In genomic region chr5:135654646-135655045, GRCh38 we compare ENCODE assay signal across 14 cellular contexts.
DNase-seq lines count a peak whose midpoint lies in the region; TF ChIP-seq lines count a peak whose summit lies in the region.
"Had no signal": no experiment of that assay in that cellular context is flagged by ENCODE, and none has a peak within 500 bp of the region (broad histone marks: within the 10 kb centered on the region; RNA-seq: fewer than 3 reads in every experiment).

No MANE protein-coding gene starts in this region.

- H3K36me3 ChIP-seq in hepatocyte (replicated peaks; ENCODE audit: insufficient read depth, low read depth) = no peaks in the 10 kb centered on the region
- H3K36me3 ChIP-seq: BLaER1, HAP-1 had no signal

- no peaks in the 10 kb centered on the region for H3K27me3 ChIP-seq in hepatocyte
- H3K27me3 ChIP-seq: BLaER1 had no signal

- H4K20me1 ChIP-seq in hepatocyte (ENCODE audit: insufficient read depth, poor library complexity, severe bottlenecking) = no peaks in the 10 kb centered on the region
- H4K20me1 ChIP-seq: BLaER1 had no signal

- H2AFZ ChIP-seq in hepatocyte = no peak overlapping the region

- no peaks in the 10 kb centered on the region for H3K9me3 ChIP-seq in hepatocyte (ENCODE audit: low read depth)

- peak overlapping the region; percentile 15 for H3K27ac ChIP-seq in hepatocyte
- H3K27ac ChIP-seq: 22Rv1, BLaER1 had no signal

- WGBS in hepatocyte (ENCODE audit: low lambda C conversion rate, missing lambda C conversion rate) = 68% methylated on average over 6 of the region's 6 CpGs

- TF ChIP-seq CTCF in MCF 10A (IDR thresholded peaks at IDR 0.05; ENCODE audit: unreplicated experiment) (no peak), hepatocyte (IDR thresholded peaks at IDR 0.05; ENCODE audit: poor library complexity) (no peak), osteocyte (IDR thresholded peaks at IDR 0.05) (no peak)

- BruUV-seq in MCF 10A (replicated peaks; lab: Mats Ljungman, UMichigan) = no TSS peak

- H3K36me3 Mint-ChIP-seq in MCF 10A (ENCODE audit: insufficient read depth, unreplicated experiment) (peaks cover 4% of the 10 kb centered on the region), osteocyte (ENCODE audit: unreplicated experiment) (no peaks in the 10 kb centered on the region)
- H3K36me3 Mint-ChIP-seq: CD4-positive, CD25-positive, alpha-beta regulatory T cell; IgD-negative memory B cell had no signal

- H3K9me3 Mint-ChIP-seq in MCF 10A (ENCODE audit: unreplicated experiment) (peaks cover 7% of the 10 kb centered on the region), osteocyte (ENCODE audit: unreplicated experiment) (no peaks in the 10 kb centered on the region)

- H3K4me2 ChIP-seq in hepatocyte = no peak overlapping the region
- H3K4me2 ChIP-seq: BLaER1 had no signal

- no peak overlapping the region for H3K4me3 Mint-ChIP-seq in MCF 10A (ENCODE audit: unreplicated experiment)
- no peak overlapping the region for H3K4me3 Mint-ChIP-seq in osteocyte (ENCODE audit: unreplicated experiment)
- H3K4me3 Mint-ChIP-seq: IgD-negative memory B cell had no signal

- H3K79me2 ChIP-seq in hepatocyte = no peaks in the 10 kb centered on the region

- H3K9me2 ChIP-seq in hepatocyte (replicated peaks; ENCODE audit: insufficient read depth) = no peaks in the 10 kb centered on the region

- in situ Hi-C loops in T47D (cut with HindIII; ENCODE audit: low pct_unique_long_range_greater_than_20kb, low sequenced_read_pairs) = no loop called here

- peaks cover 14% of the 10 kb centered on the region for H3K4me1 ChIP-seq in hepatocyte (ENCODE audit: insufficient read depth)
- H3K4me1 ChIP-seq: BLaER1, HAP-1 had no signal

- DNase-seq in T47D (ENCODE audit: low read depth in 1 of 2, low spot score in 1 of 2) (peak; percentile 46 to 65), MCF 10A (ENCODE audit: unreplicated experiment) (no peak), hepatocyte (ENCODE audit: low spot score) (no peak), osteocyte (ENCODE audit: extremely low spot score, unreplicated experiment) (peak; percentile 51), C1 segment of cervical spinal cord (lab: John Stamatoyannopoulos, UW) (no peak), HK-2 (ENCODE audit: unreplicated experiment) (no peak), anterior cingulate cortex (lab: John Stamatoyannopoulos, UW) (no peak)
- DNase-seq: Calu3; CD4-positive, CD25-positive, alpha-beta regulatory T cell; DMS 273 treated with DMSO at 0.1 percent for 48 hours had no signal

- CTCF ChIA-PET in MCF 10A (lab: Yijun Ruan, JAX) = interaction anchor here (0.9 to 2.6 kb wide), 3 partner anchors 49 to 176 kb away, joined by 3 to 19 read pairs (median 4); no protein-coding TSS in a partner anchor

- H3K27me3 Mint-ChIP-seq in MCF 10A (ENCODE audit: insufficient read depth, unreplicated experiment) (no peaks in the 10 kb centered on the region), osteocyte (ENCODE audit: unreplicated experiment) (peaks cover 4% of the 10 kb centered on the region)
- H3K27me3 Mint-ChIP-seq: CD4-positive, CD25-positive, alpha-beta regulatory T cell; IgD-negative memory B cell had no signal

- H3K27ac Mint-ChIP-seq in MCF 10A (ENCODE audit: low read depth, unreplicated experiment) = no peak overlapping the region
- H3K27ac Mint-ChIP-seq in osteocyte (ENCODE audit: unreplicated experiment) = no peak overlapping the region
- H3K27ac Mint-ChIP-seq: CD4-positive, CD25-positive, alpha-beta regulatory T cell; IgD-negative memory B cell had no signal

- H3K4me1 Mint-ChIP-seq in MCF 10A (ENCODE audit: insufficient read depth, unreplicated experiment) (peaks cover 21% of the 10 kb centered on the region), osteocyte (ENCODE audit: unreplicated experiment) (no peaks in the 10 kb centered on the region)
- H3K4me1 Mint-ChIP-seq: CD4-positive, CD25-positive, alpha-beta regulatory T cell had no signal

- POLR2A ChIA-PET in MCF 10A (lab: Yijun Ruan, JAX) = interaction anchor here (1.8 kb wide), 1 partner anchor 88 kb away, joined by 6 read pairs; no protein-coding TSS in a partner anchor

- intact Hi-C loops in MCF 10A (cut with micrococcal nuclease) = no loop called here

- H3K4me3 ChIP-seq in hepatocyte = no peak overlapping the region
- H3K4me3 ChIP-seq: BLaER1, HAP-1 had no signal

Comparison
In these comparisons a context has a peak if more than half of its experiments do, and no peak if none do; other contexts are left out.
1. DNase-seq: peak in T47D (2 of 2) and osteocyte (single experiment); none in MCF 10A (single experiment), hepatocyte (single experiment), C1 segment of cervical spinal cord (0 of 14), HK-2 (single experiment) and anterior cingulate cortex (0 of 58).